In the genomic region with DNA sequence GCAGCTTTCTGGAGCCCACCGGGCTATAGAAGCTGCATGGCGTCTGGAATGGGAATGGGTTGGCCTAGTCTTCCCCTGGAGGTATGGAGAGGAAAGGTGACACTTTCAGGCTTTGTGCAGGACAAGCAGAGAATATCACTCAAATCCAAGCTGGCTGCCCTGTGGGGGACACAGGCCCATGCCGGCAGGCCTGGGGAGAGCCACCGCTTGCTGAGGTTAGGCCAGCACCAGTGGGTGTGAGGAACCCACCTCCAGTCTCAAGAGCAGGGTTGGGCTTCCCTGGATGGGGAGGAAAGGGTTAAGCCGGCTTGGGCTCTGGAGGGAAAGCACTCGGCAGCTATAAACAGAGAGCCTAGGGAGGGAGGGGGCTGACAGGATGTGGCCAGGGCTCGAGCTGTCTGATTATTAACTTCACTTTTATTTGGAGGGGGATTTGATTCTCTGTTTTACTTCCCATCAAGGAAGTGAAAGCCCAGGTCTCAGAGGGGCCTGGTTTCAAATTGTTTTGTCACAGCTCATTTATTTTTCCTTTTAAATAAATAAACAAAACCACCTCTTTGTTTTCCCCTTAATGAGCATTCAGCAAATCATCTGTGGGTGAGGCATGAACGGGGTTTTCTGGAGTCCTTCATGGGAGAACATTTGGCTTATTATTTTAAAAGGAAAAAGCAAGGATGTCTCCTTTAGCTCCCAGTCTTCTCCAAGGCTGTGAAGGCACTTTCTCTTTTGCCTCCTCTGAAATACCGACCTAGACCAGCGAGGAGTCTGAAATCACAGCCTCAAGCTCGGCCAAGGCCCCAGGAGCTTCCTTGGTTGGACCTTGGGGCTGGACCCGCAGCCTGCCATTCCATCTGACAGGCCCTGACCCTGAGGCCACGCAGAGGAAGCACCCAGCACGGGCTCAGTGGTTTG, we compare ENCODE assay signal across 8 cellular contexts. TPM values are rescaled to one million over a fixed set of nuclear protein-coding genes. Genes with fewer than 3 reads are reported as not detected.
DNase-seq lines count a peak whose midpoint lies in the region; ATAC-seq and TF ChIP-seq lines count a peak whose summit lies in the region.

No MANE protein-coding gene starts in this region.

- no peak for TF ChIP-seq POLR2A in spleen (IDR thresholded peaks at IDR 0.05)

- H3K4me1 Mint-ChIP-seq in immature natural killer cell: peaks cover 65 to 74% of the 10 kb centered on the region in 2 donors

- peak; percentile 49 for ATAC-seq in HG02759 (IDR thresholded peaks at IDR 0.05; ENCODE audit: unreplicated experiment)
- ATAC-seq in RWPE2 (ENCODE audit: low read depth): peak; percentile 11; the same call in 1 of the 3 replicates
- ATAC-seq in GM19035 (IDR thresholded peaks at IDR 0.05; ENCODE audit: unreplicated experiment): no peak

- H3K9me3 ChIP-seq in RWPE2 (ENCODE audit: severe bottlenecking) (no peaks in the 10 kb centered on the region), spleen (no peaks in the 10 kb centered on the region)

- peaks cover 1 to 13% (median 10%) of the 10 kb centered on the region in 3 donors for H3K27me3 Mint-ChIP-seq in immature natural killer cell (ENCODE audit: low read depth in 3 of 3)

- intact Hi-C loops in spleen (cut with DNase I; ENCODE audit: low total_unique reads): no loop called here

- H3K4me1 ChIP-seq in RWPE2 (ENCODE audit: insufficient read depth, poor library complexity, severe bottlenecking): peaks cover 18% of the 10 kb centered on the region
- H3K4me1 ChIP-seq in spleen: peaks cover 39 to 84% (median 57%) of the 10 kb centered on the region in 6 donors

- DNase-seq in NCI-H2196 (lab: John Stamatoyannopoulos, UW; ENCODE audit: unreplicated experiment) (peak; percentile 28), NCI-H2196 treated with DMSO at 0.1 percent for 48 hours (lab: John Stamatoyannopoulos, UW; ENCODE audit: unreplicated experiment) (no peak), RWPE2 (ENCODE audit: low spot score) (peak; percentile 54), astrocyte of the hippocampus (ENCODE audit: low read depth, low spot score) (peak; percentile 71), immature natural killer cell (peak; percentile 61), spleen (peak; percentile 88)

- H3K27ac Mint-ChIP-seq in immature natural killer cell: peak overlapping the region; percentile 95 to 98 (median 96)

- H3K27ac ChIP-seq in RWPE2 (ENCODE audit: poor library complexity, severe bottlenecking) (peak overlapping the region; percentile 78), spleen (peak overlapping the region; percentile 96 to 100 (median 99))

- H3K4me3 Mint-ChIP-seq in immature natural killer cell: peak overlapping the region; percentile 77 to 85 (median 80)

- no peaks in the 10 kb centered on the region for H3K36me3 Mint-ChIP-seq in immature natural killer cell

- H3K4me3 ChIP-seq in RWPE2 (ENCODE audit: severe bottlenecking) (no peak overlapping the region), spleen (peak overlapping the region in 7 of 8 donors; percentile 43 to 71 (median 47))

- no peaks in the 10 kb centered on the region for H3K9me3 Mint-ChIP-seq in immature natural killer cell

- WGBS in spleen, 5 donors: 2 to 18% (median 12%) methylated on average over 14 of the region's 14 CpGs

- H3K36me3 ChIP-seq in RWPE2 (ENCODE audit: low read depth) (no peaks in the 10 kb centered on the region), spleen (no peaks in the 10 kb centered on the region)

- H3K27me3 ChIP-seq in RWPE2 (ENCODE audit: insufficient read depth, poor library complexity, severe bottlenecking) (no peaks in the 10 kb centered on the region), spleen (replicated peaks in 1 of 7) (no peaks in the 10 kb centered on the region)

- no peak for TF ChIP-seq CTCF in RWPE2 (IDR thresholded peaks at IDR 0.05; ENCODE audit: poor library complexity, severe bottlenecking)
- no peak for TF ChIP-seq CTCF in spleen (IDR thresholded peaks at IDR 0.05 in 8 of 11, conservative IDR thresholded peaks at IDR 0.05 in 3 of 11)

RNA-seq across cellular contexts. Expression of a gene that starts 21.8 kb away (rescaled TPM):
- polyA plus RNA-seq in immature natural killer cell (100 to 1,000 TPM in 1 of 3 donors, 10 to 100 TPM in 2; 36.6 to 126 (median 61.8) TPM), spleen (100 to 1,000 TPM in 1 of 3 donors, 10 to 100 TPM in 2; 65.7 to 106 (median 92.4) TPM)
- 100 to 1,000 TPM; 274 to 443 (median 324) TPM for total RNA-seq in spleen
